In the genomic region with DNA sequence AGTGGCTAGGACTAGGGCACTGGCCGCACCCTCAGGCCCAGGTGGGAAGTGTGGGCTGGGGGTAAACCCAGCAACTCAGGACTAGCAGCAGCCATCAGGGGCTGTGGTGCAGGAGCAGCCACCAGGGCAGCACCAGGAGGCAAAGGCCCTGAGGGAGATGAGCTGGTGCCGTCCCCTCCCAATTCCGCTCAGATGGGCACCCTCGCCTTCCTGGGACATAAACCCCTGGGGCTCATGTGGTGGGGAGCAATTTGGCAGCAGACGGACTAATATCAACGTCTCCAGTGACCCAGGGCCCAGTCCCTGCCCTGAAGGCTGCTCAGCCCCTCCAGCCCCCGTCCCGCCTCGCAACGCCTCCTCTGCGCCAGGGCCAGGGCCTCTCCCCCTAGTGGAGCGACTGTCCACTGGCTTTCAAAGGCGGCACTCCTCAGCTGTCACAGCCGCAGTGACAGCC, we compare ENCODE assay signal across 17 cellular contexts.
DNase-seq lines count a peak whose midpoint lies in the region; ATAC-seq and TF ChIP-seq lines count a peak whose summit lies in the region.
"Had no signal": no experiment of that assay in that cellular context is flagged by ENCODE, and none has a peak within 500 bp of the region (broad histone marks: within the 10 kb centered on the region; RNA-seq: fewer than 3 reads in every experiment).

No MANE protein-coding gene starts in this region.

- H3K9me3 ChIP-seq in WERI-Rb-1 (ENCODE audit: severe bottlenecking) = no peaks in the 10 kb centered on the region
- H3K9me3 ChIP-seq: uterus had no signal

- no peaks in the 10 kb centered on the region for H3K4me1 Mint-ChIP-seq in stimulated activated effector memory CD8-positive, alpha-beta T cell treated with anti-CD3 and anti-CD28 coated beads, Interleukin-12 subunit alpha, Interleukin-12 subunit beta, amount 100 ng/mL, for 72 hours
- H3K4me1 Mint-ChIP-seq: activated naive CD8-positive, alpha-beta T cell treated with anti-CD3 and anti-CD28 coated beads, Interleukin-2, amount 10 ng/mL, durations not matched to agents 7 days and 5 days; immature natural killer cell had no signal

- ATAC-seq in stimulated activated effector memory CD8-positive, alpha-beta T cell treated with anti-CD3 and anti-CD28 coated beads, Interleukin-12 subunit alpha, Interleukin-12 subunit beta, amount 100 ng/mL, for 72 hours = no peak
- no peak for ATAC-seq in GM21576 (IDR thresholded peaks at IDR 0.05; ENCODE audit: unreplicated experiment)
- ATAC-seq: sciatic nerve had no signal

- no peaks in the 10 kb centered on the region for H3K27me3 ChIP-seq in WERI-Rb-1 (ENCODE audit: insufficient read depth, low read depth, severe bottlenecking)
- H3K27me3 ChIP-seq: uterus had no signal

- H3K27ac ChIP-seq in WERI-Rb-1 = no peak overlapping the region
- H3K27ac ChIP-seq: uterus had no signal

- H3K9me3 Mint-ChIP-seq in stimulated activated effector memory CD8-positive, alpha-beta T cell treated with anti-CD3 and anti-CD28 coated beads, Interleukin-12 subunit alpha, Interleukin-12 subunit beta, amount 100 ng/mL, for 72 hours = no peaks in the 10 kb centered on the region
- H3K9me3 Mint-ChIP-seq: activated naive CD8-positive, alpha-beta T cell treated with anti-CD3 and anti-CD28 coated beads, Interleukin-2, amount 10 ng/mL, durations not matched to agents 7 days and 5 days; activated T-helper 2 cell treated with anti-CD3 and anti-CD28 coated beads, Interferon-gamma antibody, Interleukin-2, Interleukin-4, amounts not matched to agents 10 μg/mL and 5 μg/mL and 100 μg/mL, durations not matched to agents 14 hours and 24 hours and 36 hours; immature natural killer cell; T-helper 1 cell treated with Interleukin-12 subunit alpha and Interleukin-12 subunit beta and Interleukin-4 antibody, amounts not matched to agents 30 μg/mL and 1 μg/mL, for 36 hours had no signal

- H3K4me3 ChIP-seq in WERI-Rb-1 (ENCODE audit: low read depth, low read length) = no peak overlapping the region
- H3K4me3 ChIP-seq: uterus had no signal

- H3K4me3 Mint-ChIP-seq in stimulated activated effector memory CD8-positive, alpha-beta T cell treated with anti-CD3 and anti-CD28 coated beads, Interleukin-12 subunit alpha, Interleukin-12 subunit beta, amount 100 ng/mL, for 72 hours = no peak overlapping the region
- H3K4me3 Mint-ChIP-seq: activated naive CD8-positive, alpha-beta T cell treated with anti-CD3 and anti-CD28 coated beads, Interleukin-2, amount 10 ng/mL, durations not matched to agents 7 days and 5 days; immature natural killer cell; T-helper 1 cell treated with Interleukin-12 subunit alpha and Interleukin-12 subunit beta and Interleukin-4 antibody, amounts not matched to agents 30 μg/mL and 1 μg/mL, for 36 hours had no signal

- H3K36me3 ChIP-seq in WERI-Rb-1 = peaks cover 4% of the 10 kb centered on the region; the same call in 1 of the 2 replicates
- H3K36me3 ChIP-seq: uterus had no signal

- TF ChIP-seq CTCF in WERI-Rb-1 (IDR thresholded peaks at IDR 0.05; ENCODE audit: low read depth, low read length) = peak; percentile 56

- peaks cover 28% of the 10 kb centered on the region for H3K36me3 Mint-ChIP-seq in stimulated activated effector memory CD8-positive, alpha-beta T cell treated with anti-CD3 and anti-CD28 coated beads, Interleukin-12 subunit alpha, Interleukin-12 subunit beta, amount 100 ng/mL, for 72 hours
- H3K36me3 Mint-ChIP-seq: activated naive CD8-positive, alpha-beta T cell treated with anti-CD3 and anti-CD28 coated beads, Interleukin-2, amount 10 ng/mL, durations not matched to agents 7 days and 5 days had no signal

- H3K27ac Mint-ChIP-seq in stimulated activated effector memory CD8-positive, alpha-beta T cell treated with anti-CD3 and anti-CD28 coated beads, Interleukin-12 subunit alpha, Interleukin-12 subunit beta, amount 100 ng/mL, for 72 hours = peak overlapping the region; percentile 79
- H3K27ac Mint-ChIP-seq: activated naive CD8-positive, alpha-beta T cell treated with anti-CD3 and anti-CD28 coated beads, Interleukin-2, amount 10 ng/mL, durations not matched to agents 7 days and 5 days; activated T-helper 2 cell treated with anti-CD3 and anti-CD28 coated beads, Interferon-gamma antibody, Interleukin-2, Interleukin-4, amounts not matched to agents 10 μg/mL and 5 μg/mL and 100 μg/mL, durations not matched to agents 14 hours and 24 hours and 36 hours; T-helper 1 cell treated with Interleukin-12 subunit alpha and Interleukin-12 subunit beta and Interleukin-4 antibody, amounts not matched to agents 30 μg/mL and 1 μg/mL, for 36 hours had no signal

- DNase-seq in SHP77 (lab: John Stamatoyannopoulos, UW) = peak; percentile 16 to 39
- DNase-seq in SHP77 treated with DMSO at 0.1 percent for 48 hours (lab: John Stamatoyannopoulos, UW) = no peak
- peak; percentile 53 for DNase-seq in WERI-Rb-1
- DNase-seq in iPS-NIHi7 (ENCODE audit: extremely low spot score) = peak; percentile 61
- DNase-seq in stimulated activated effector memory CD8-positive, alpha-beta T cell treated with anti-CD3 and anti-CD28 coated beads, Interleukin-12 subunit alpha, Interleukin-12 subunit beta, amount 100 ng/mL, for 72 hours (ENCODE audit: low spot score in 2 of 2) = no peak
- DNase-seq in CD1c-positive myeloid dendritic cell (ENCODE audit: extremely low spot score) = no peak
- DNase-seq in KG1 (lab: John Stamatoyannopoulos, UW) = no peak
- DNase-seq: activated CD4-positive, alpha-beta T cell treated with anti-CD3 and anti-CD28 coated beads, Interleukin-2, amount 50 U/mL, for 1 hour; activated naive CD8-positive, alpha-beta T cell treated with anti-CD3 and anti-CD28 coated beads, Interleukin-2, amount 10 ng/mL, durations not matched to agents 7 days and 5 days; immature natural killer cell; NCI-H1048; stimulated activated CD4-positive, alpha-beta T cell treated with anti-CD3 and anti-CD28 coated beads, Interleukin-15, amount 100 ng/mL, for 24 hours; uterus had no signal

Comparison
In these comparisons a context has a peak if more than half of its experiments do, and no peak if none do; other contexts are left out.
1. DNase-seq: peak in SHP77 (2 of 2), WERI-Rb-1 (single experiment) and iPS-NIHi7 (single experiment); none in SHP77 treated with DMSO at 0.1 percent for 48 hours (single experiment), stimulated activated effector memory CD8-positive, alpha-beta T cell treated with anti-CD3 and anti-CD28 coated beads, Interleukin-12 subunit alpha, Interleukin-12 subunit beta, amount 100 ng/mL, for 72 hours (0 of 2), CD1c-positive myeloid dendritic cell (single experiment) and KG1 (single experiment).